ENCODE assay signal across 8 cellular contexts in the genomic region with DNA sequence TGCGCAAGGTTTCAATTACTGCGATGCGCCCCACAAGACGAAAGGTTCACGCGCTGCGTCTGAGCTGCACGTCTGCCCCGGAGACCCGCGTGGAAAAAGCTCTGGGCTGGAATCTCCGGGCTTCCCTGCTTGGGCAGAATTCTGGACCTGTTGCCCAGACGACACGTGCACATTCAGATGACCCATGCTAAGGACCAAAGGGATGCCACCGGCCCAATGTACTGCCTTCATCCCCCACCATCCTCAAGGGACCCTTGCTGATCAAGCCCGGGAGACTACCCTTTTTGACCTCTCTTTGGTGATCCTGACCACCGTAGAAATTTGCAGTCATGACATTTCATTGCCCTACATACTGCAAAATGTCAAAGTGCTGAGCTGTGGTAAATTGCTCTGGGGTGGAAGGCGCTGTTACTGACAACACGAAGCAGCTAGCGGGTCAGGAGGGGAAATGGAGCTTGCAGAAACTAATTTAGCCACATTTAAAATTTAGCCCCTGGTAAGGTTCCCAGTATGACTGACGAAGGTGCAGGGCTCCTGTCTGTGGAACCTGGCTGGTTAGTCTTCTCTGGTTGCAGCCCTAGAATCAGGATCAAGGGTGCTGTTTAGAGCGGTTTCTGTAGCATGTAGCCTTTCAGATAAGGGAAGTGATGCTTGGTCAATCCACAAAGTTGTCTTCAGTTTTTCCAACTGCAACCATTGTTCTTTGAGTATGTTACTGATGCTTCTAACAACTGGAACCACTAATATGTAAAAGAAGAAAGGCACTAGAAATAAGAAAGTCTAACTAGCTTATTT.
A peak's percentile ranks its signal among the peaks of the same experiment; 100 is the strongest.
DNase-seq lines count a peak whose midpoint lies in the region; ATAC-seq, FAIRE-seq and TF ChIP-seq lines count a peak whose summit lies in the region.

No MANE protein-coding gene starts in this region.

- no peaks in the 10 kb centered on the region for H3K36me3 ChIP-seq in iPS-20b (ENCODE audit: insufficient read depth, low read depth, low read length)

- peak; percentile 3 for ATAC-seq in stimulated activated naive CD8-positive, alpha-beta T cell treated with anti-CD3 and anti-CD28 coated beads, Interleukin-15, amount 100 ng/mL, for 72 hours

- peak overlapping the region; percentile 67 for H3K27ac Mint-ChIP-seq in HFFc6
- peak overlapping the region; percentile 76 for H3K27ac Mint-ChIP-seq in activated CD4-positive, alpha-beta memory T cell treated with anti-CD3 and anti-CD28 coated beads, Interleukin-2, amount 10 ng/mL, durations not matched to agents 7 days and 5 days
- H3K27ac Mint-ChIP-seq in stimulated activated naive CD8-positive, alpha-beta T cell treated with anti-CD3 and anti-CD28 coated beads, Interleukin-15, amount 100 ng/mL, for 72 hours, result no peak overlapping the region

- CTCF ChIA-PET in activated CD4-positive, alpha-beta memory T cell treated with anti-CD3 and anti-CD28 coated beads, Interleukin-2, amount 10 ng/mL, durations not matched to agents 7 days and 5 days (lab: Charles Lee), result interaction anchor here (0.6 to 4.2 kb wide), 18 partner anchors 13 to 115 kb away, joined by 3 to 44 read pairs (median 4); no protein-coding TSS in a partner anchor

- FAIRE-seq in H54 (lab: Jason Lieb, UNC), result no peak

- peaks cover 51% of the 10 kb centered on the region for H3K27me3 ChIP-seq in iPS-20b (ENCODE audit: insufficient read depth, low read length)

- H3K9ac ChIP-seq in iPS-20b (ENCODE audit: low read depth, low read length), result peak overlapping the region; percentile 65; the same call in 1 of the 2 replicates

- TF ChIP-seq POLR2A in H54 (IDR thresholded peaks at IDR 0.05; ENCODE audit: low read depth, low read length), result no peak

- peak overlapping the region; percentile 100 for H3K4me3 Mint-ChIP-seq in HFFc6
- H3K4me3 Mint-ChIP-seq in activated CD4-positive, alpha-beta memory T cell treated with anti-CD3 and anti-CD28 coated beads, Interleukin-2, amount 10 ng/mL, durations not matched to agents 7 days and 5 days, result peak overlapping the region; percentile 93
- H3K4me3 Mint-ChIP-seq in stimulated activated naive CD8-positive, alpha-beta T cell treated with anti-CD3 and anti-CD28 coated beads, Interleukin-15, amount 100 ng/mL, for 72 hours, result peak overlapping the region; percentile 88 to 91

- no peak for DNase-seq in HFFc6
- DNase-seq in activated CD4-positive, alpha-beta memory T cell treated with anti-CD3 and anti-CD28 coated beads, Interleukin-2, amount 10 ng/mL, durations not matched to agents 7 days and 5 days, result peak; percentile 29
- DNase-seq in stimulated activated naive CD8-positive, alpha-beta T cell treated with anti-CD3 and anti-CD28 coated beads, Interleukin-15, amount 100 ng/mL, for 72 hours, result no peak
- no peak for DNase-seq in stimulated activated naive CD4-positive, alpha-beta T cell (lab: John Stamatoyannopoulos, UW)
- DNase-seq in H54 (ENCODE audit: insufficient read length, low spot score), result no peak
- no peak for DNase-seq in DMS79 treated with DMSO at 0.1 percent for 48 hours (lab: John Stamatoyannopoulos, UW)
- DNase-seq in glomerular visceral epithelial cell (ENCODE audit: extremely low spot score), result no peak

- no peaks in the 10 kb centered on the region for H3K27me3 Mint-ChIP-seq in HFFc6 (ENCODE audit: insufficient read depth)
- peaks cover 32% of the 10 kb centered on the region for H3K27me3 Mint-ChIP-seq in activated CD4-positive, alpha-beta memory T cell treated with anti-CD3 and anti-CD28 coated beads, Interleukin-2, amount 10 ng/mL, durations not matched to agents 7 days and 5 days
- H3K27me3 Mint-ChIP-seq in stimulated activated naive CD8-positive, alpha-beta T cell treated with anti-CD3 and anti-CD28 coated beads, Interleukin-15, amount 100 ng/mL, for 72 hours, result peaks cover 97% of the 10 kb centered on the region

- H3K27ac ChIP-seq in iPS-20b (ENCODE audit: low read length), result no peak overlapping the region

- H3K9me3 Mint-ChIP-seq in HFFc6, result no peaks in the 10 kb centered on the region
- no peaks in the 10 kb centered on the region for H3K9me3 Mint-ChIP-seq in activated CD4-positive, alpha-beta memory T cell treated with anti-CD3 and anti-CD28 coated beads, Interleukin-2, amount 10 ng/mL, durations not matched to agents 7 days and 5 days
- H3K9me3 Mint-ChIP-seq in stimulated activated naive CD8-positive, alpha-beta T cell treated with anti-CD3 and anti-CD28 coated beads, Interleukin-15, amount 100 ng/mL, for 72 hours, result no peaks in the 10 kb centered on the region

- POLR2A ChIA-PET in activated CD4-positive, alpha-beta memory T cell treated with anti-CD3 and anti-CD28 coated beads, Interleukin-2, amount 10 ng/mL, durations not matched to agents 7 days and 5 days (lab: Charles Lee), result interaction anchor here (0.6 to 4.3 kb wide), 18 partner anchors 10 to 131 kb away, joined by 3 to 27 read pairs (median 5); partner anchors contain the start of gene COMMD9

- peaks cover 26% of the 10 kb centered on the region for H3K36me3 Mint-ChIP-seq in HFFc6 (ENCODE audit: low read depth)
- H3K36me3 Mint-ChIP-seq in activated CD4-positive, alpha-beta memory T cell treated with anti-CD3 and anti-CD28 coated beads, Interleukin-2, amount 10 ng/mL, durations not matched to agents 7 days and 5 days (ENCODE audit: low read depth), result peaks cover 39% of the 10 kb centered on the region

- H3K4me1 Mint-ChIP-seq in HFFc6 (ENCODE audit: low read depth), result peaks cover 39% of the 10 kb centered on the region
- H3K4me1 Mint-ChIP-seq in activated CD4-positive, alpha-beta memory T cell treated with anti-CD3 and anti-CD28 coated beads, Interleukin-2, amount 10 ng/mL, durations not matched to agents 7 days and 5 days, result peaks cover 45% of the 10 kb centered on the region
- peaks cover 44% of the 10 kb centered on the region for H3K4me1 Mint-ChIP-seq in stimulated activated naive CD8-positive, alpha-beta T cell treated with anti-CD3 and anti-CD28 coated beads, Interleukin-15, amount 100 ng/mL, for 72 hours

- H3K4me1 ChIP-seq in iPS-20b (ENCODE audit: insufficient read depth, low read length), result peaks cover 2% of the 10 kb centered on the region; the same call in 1 of the 2 replicates

- TF ChIP-seq CTCF in HFFc6 (IDR thresholded peaks at IDR 0.05), result no peak

- peak overlapping the region; percentile 75 for H3K4me3 ChIP-seq in iPS-20b (ENCODE audit: low read length)

- H3K9me3 ChIP-seq in iPS-20b (ENCODE audit: insufficient read depth, low read depth, low read length), result no peaks in the 10 kb centered on the region

Comparison
In these comparisons a context has a peak if more than half of its experiments do, and no peak if none do; other contexts are left out.
1. H3K27ac Mint-ChIP-seq: peak in HFFc6 (single experiment) and activated CD4-positive, alpha-beta memory T cell treated with anti-CD3 and anti-CD28 coated beads, Interleukin-2, amount 10 ng/mL, durations not matched to agents 7 days and 5 days (single experiment); none in stimulated activated naive CD8-positive, alpha-beta T cell treated with anti-CD3 and anti-CD28 coated beads, Interleukin-15, amount 100 ng/mL, for 72 hours (0 of 2).
2. Peak in every context shown above with its lines, with median percentiles within 50 percentile points of each other: H3K4me3 Mint-ChIP-seq.